In the genomic region with DNA sequence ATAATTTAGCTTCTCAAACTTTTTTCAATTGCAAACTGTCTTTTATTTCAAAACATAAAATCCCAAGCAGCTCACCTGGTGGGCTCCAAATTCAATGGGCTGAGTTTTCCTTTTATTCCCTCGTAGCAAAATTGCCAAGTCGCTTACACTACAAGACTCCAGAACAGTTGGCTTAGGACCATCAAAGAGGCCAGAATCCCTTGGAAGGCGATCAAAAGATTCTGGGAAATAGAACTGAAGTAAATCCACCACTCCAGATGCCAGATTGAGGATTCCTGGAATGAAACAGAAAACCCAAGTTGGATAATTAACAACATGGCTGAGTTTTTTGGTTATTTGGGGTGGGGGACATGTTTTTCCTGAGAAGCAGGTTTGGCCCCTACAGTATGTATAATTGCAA, we compare ENCODE assay signal across 27 cellular contexts.
DNase-seq lines count a peak whose midpoint lies in the region; ATAC-seq and TF ChIP-seq lines count a peak whose summit lies in the region.
"Had no signal": no experiment of that assay in that cellular context is flagged by ENCODE, and none has a peak within 500 bp of the region (broad histone marks: within the 10 kb centered on the region; RNA-seq: fewer than 3 reads in every experiment).

No MANE protein-coding gene starts in this region.

- no TSS peak for BruUV-seq in OCI-LY7 (replicated peaks; lab: Mats Ljungman, UMichigan)

- no peak for TF ChIP-seq CTCF in OCI-LY7 (conservative IDR thresholded peaks at IDR 0.05; ENCODE audit: low read length)

- no peak for DNase-seq in activated T-cell treated with anti-CD3 and anti-CD28 coated beads, Interleukin-2, amount 50 U/mL, for 24 hours
- no peak for DNase-seq in activated T-cell treated with anti-CD3 and anti-CD28 coated beads, Interleukin-2, amount 50 U/mL, for 1 hour
- peak; percentile 60 for DNase-seq in fibroblast of peridontal ligament (ENCODE audit: extremely low read depth)
- DNase-seq in myocyte (ENCODE audit: low read depth) = peak; percentile 21
- no peak for DNase-seq in activated effector memory CD4-positive, alpha-beta T cell treated with anti-CD3 and anti-CD28 coated beads, Interleukin-2, amount 50 U/mL, for 16 hours
- no peak for DNase-seq in OCI-LY7 (ENCODE audit: low spot score)
- no peak for DNase-seq in COR-L47 (lab: John Stamatoyannopoulos, UW)
- DNase-seq: 8988T; ACHN; CD4-positive, CD25-positive, alpha-beta regulatory T cell; GDM1; MM.1S; NCI-H2029 treated with DMSO at 0.1 percent for 48 hours; NCI-H2171; NCI-H226; NCI-H510A; NCI-H69; SHP77 had no signal

- peaks cover 83% of the 10 kb centered on the region for H3K36me3 Mint-ChIP-seq in activated T-cell treated with anti-CD3 and anti-CD28 coated beads, Interleukin-2, amount 50 U/mL, for 24 hours (ENCODE audit: low read depth)

- H2AFZ ChIP-seq in OCI-LY7 (ENCODE audit: low read length) = no peak overlapping the region

- POLR2A ChIA-PET in OCI-LY7 (lab: Charles Lee) = no interaction called here

- no peak for ATAC-seq in HG03432 (IDR thresholded peaks at IDR 0.05; ENCODE audit: unreplicated experiment)
- ATAC-seq: GM12878, HCT116, Panc1 had no signal

- no peaks in the 10 kb centered on the region for H4K20me1 ChIP-seq in OCI-LY7 (ENCODE audit: insufficient read depth, low read length)
- H4K20me1 ChIP-seq: BLaER1 had no signal

- H3K79me2 ChIP-seq in OCI-LY7 (ENCODE audit: insufficient read depth, low read depth, low read length) = no peaks in the 10 kb centered on the region

- no peak overlapping the region for H3K4me3 ChIP-seq in OCI-LY7 (ENCODE audit: low read depth, low read length, poor library complexity, severe bottlenecking)
- H3K4me3 ChIP-seq: BLaER1, GM12878 had no signal

- intact Hi-C loops in OCI-LY7 (cut with micrococcal nuclease; ENCODE audit: unreplicated experiment) = no loop called here

- H3K4me1 Mint-ChIP-seq in activated T-cell treated with anti-CD3 and anti-CD28 coated beads, Interleukin-2, amount 50 U/mL, for 24 hours (ENCODE audit: low read depth) = no peaks in the 10 kb centered on the region

- no peaks in the 10 kb centered on the region for H3K9me3 Mint-ChIP-seq in activated T-cell treated with anti-CD3 and anti-CD28 coated beads, Interleukin-2, amount 50 U/mL, for 24 hours
- H3K9me3 Mint-ChIP-seq: CD4-positive, CD25-positive, alpha-beta regulatory T cell; IgD-negative memory B cell had no signal

- no peak overlapping the region for H3K27ac ChIP-seq in OCI-LY7 (ENCODE audit: low read depth, low read length, poor library complexity, severe bottlenecking)
- H3K27ac ChIP-seq: BLaER1, HL-60, KMS-11, RWPE1 had no signal

- no peaks in the 10 kb centered on the region for H3K9me3 ChIP-seq in OCI-LY7 (ENCODE audit: low read length)

- no peaks in the 10 kb centered on the region for H3K9me2 ChIP-seq in OCI-LY7 (ENCODE audit: insufficient read depth, low read length)

- peaks cover 95% of the 10 kb centered on the region for H3K36me3 ChIP-seq in OCI-LY7 (ENCODE audit: insufficient read depth, low read length)

- no peak overlapping the region for H3K4me3 Mint-ChIP-seq in activated T-cell treated with anti-CD3 and anti-CD28 coated beads, Interleukin-2, amount 50 U/mL, for 24 hours
- H3K4me3 Mint-ChIP-seq: CD4-positive, CD25-positive, alpha-beta regulatory T cell; IgD-negative memory B cell had no signal

- CTCF ChIA-PET in OCI-LY7 (lab: Charles Lee; ENCODE audit: unreplicated experiment) = no interaction called here

- no peak overlapping the region for H3K4me2 ChIP-seq in OCI-LY7 (ENCODE audit: low read length)
- H3K4me2 ChIP-seq: BLaER1, KMS-11 had no signal

- no peaks in the 10 kb centered on the region for H3K4me1 ChIP-seq in OCI-LY7 (ENCODE audit: insufficient read depth, low read length, poor library complexity, severe bottlenecking)

- H3K27me3 Mint-ChIP-seq in activated T-cell treated with anti-CD3 and anti-CD28 coated beads, Interleukin-2, amount 50 U/mL, for 24 hours = no peaks in the 10 kb centered on the region
- H3K27me3 Mint-ChIP-seq: CD4-positive, CD25-positive, alpha-beta regulatory T cell; IgD-negative memory B cell had no signal

- peak overlapping the region; percentile 37 for H3K27ac Mint-ChIP-seq in activated T-cell treated with anti-CD3 and anti-CD28 coated beads, Interleukin-2, amount 50 U/mL, for 24 hours
- H3K27ac Mint-ChIP-seq: CD4-positive, CD25-positive, alpha-beta regulatory T cell; IgD-negative memory B cell had no signal

Comparison
In these comparisons a context has a peak if more than half of its experiments do, and no peak if none do; other contexts are left out.
1. DNase-seq: peak in fibroblast of peridontal ligament (single experiment) and myocyte (single experiment); none in activated T-cell treated with anti-CD3 and anti-CD28 coated beads, Interleukin-2, amount 50 U/mL, for 24 hours (single experiment), activated T-cell treated with anti-CD3 and anti-CD28 coated beads, Interleukin-2, amount 50 U/mL, for 1 hour (single experiment), activated effector memory CD4-positive, alpha-beta T cell treated with anti-CD3 and anti-CD28 coated beads, Interleukin-2, amount 50 U/mL, for 16 hours (single experiment), OCI-LY7 (single experiment) and COR-L47 (single experiment).